Comparison of ENCODE assay signal across 14 cellular contexts in the genomic region with DNA sequence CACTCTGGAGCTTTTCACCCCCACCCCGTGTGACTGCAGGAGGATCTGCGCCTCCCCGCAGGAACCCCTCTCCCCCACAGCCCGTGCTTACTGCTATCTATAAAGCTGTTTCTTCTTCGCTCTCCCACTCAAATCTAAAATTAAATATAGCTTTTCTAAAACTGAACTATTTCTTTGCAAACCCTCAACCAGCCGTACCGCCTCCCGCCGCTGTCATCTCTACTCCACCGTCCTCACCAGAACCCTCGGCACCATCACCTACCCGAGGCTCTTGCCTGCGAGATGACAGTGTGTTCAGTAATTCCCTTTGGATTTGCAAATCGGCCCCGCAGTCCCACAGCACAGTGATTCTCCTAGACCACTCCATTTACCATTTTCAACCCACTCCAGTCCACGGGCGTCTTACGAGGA. TPM values are rescaled to one million over a fixed set of nuclear protein-coding genes. Genes with fewer than 3 reads are reported as not detected.
DNase-seq lines count a peak whose midpoint lies in the region; ATAC-seq and TF ChIP-seq lines count a peak whose summit lies in the region.
"Had no signal": no experiment of that assay in that cellular context is flagged by ENCODE, and none has a peak within 500 bp of the region (broad histone marks: within the 10 kb centered on the region; RNA-seq: fewer than 3 reads in every experiment).

No MANE protein-coding gene starts in this region.

- POLR2A ChIA-PET in activated CD4-positive, alpha-beta memory T cell treated with anti-CD3 and anti-CD28 coated beads for 36 hours (lab: Charles Lee) = no interaction called here
- POLR2A ChIA-PET in activated CD4-positive, alpha-beta memory T cell treated with anti-CD3 and anti-CD28 coated beads, Interleukin-2, amount 10 ng/mL, durations not matched to agents 7 days and 5 days (lab: Charles Lee) = no interaction called here

- no peaks in the 10 kb centered on the region for H3K27me3 ChIP-seq in Peyer's patch
- H3K27me3 ChIP-seq: hepatocyte had no signal

- CTCF ChIA-PET in activated CD4-positive, alpha-beta memory T cell treated with anti-CD3 and anti-CD28 coated beads for 36 hours (lab: Charles Lee) = no interaction called here
- CTCF ChIA-PET in activated CD4-positive, alpha-beta memory T cell treated with anti-CD3 and anti-CD28 coated beads, Interleukin-2, amount 10 ng/mL, durations not matched to agents 7 days and 5 days (lab: Charles Lee) = no interaction called here

- peak; percentile 5 for DNase-seq in activated CD4-positive, alpha-beta memory T cell treated with anti-CD3 and anti-CD28 coated beads for 36 hours
- no peak for DNase-seq in activated CD4-positive, alpha-beta memory T cell treated with anti-CD3 and anti-CD28 coated beads, Interleukin-2, amount 10 ng/mL, durations not matched to agents 7 days and 5 days
- peak in 2 of 3 donors; percentile 12 to 21 for DNase-seq in Peyer's patch
- DNase-seq in left lobe of liver (ENCODE audit: low spot score) = peak; percentile 33
- DNase-seq in sciatic nerve (ENCODE audit: low spot score) = peak; percentile 33
- no peak for DNase-seq in CD14-positive monocyte (ENCODE audit: low spot score)
- DNase-seq in KG1 (lab: John Stamatoyannopoulos, UW) = no peak
- DNase-seq: effector memory CD4-positive, alpha-beta T cell; NCI-H1930; NCI-H510A treated with DMSO at 0.1 percent for 48 hours had no signal

- peaks cover 0 to 14% (median under 1%) of the 10 kb centered on the region in 4 donors for H3K4me1 ChIP-seq in Peyer's patch

- no peak overlapping the region for H3K27ac ChIP-seq in Peyer's patch
- H3K27ac ChIP-seq: A549, hepatocyte had no signal

- no peak overlapping the region for H3K4me3 ChIP-seq in Peyer's patch
- H3K4me3 ChIP-seq: A549, hepatocyte had no signal

- no peak for TF ChIP-seq POLR2A in Peyer's patch (IDR thresholded peaks at IDR 0.05)

- H3K9me3 ChIP-seq in Peyer's patch = no peaks in the 10 kb centered on the region
- H3K9me3 ChIP-seq: A549 had no signal

- H3K36me3 Mint-ChIP-seq in activated CD4-positive, alpha-beta memory T cell treated with anti-CD3 and anti-CD28 coated beads for 36 hours = peaks cover 8% of the 10 kb centered on the region
- peaks cover 5% of the 10 kb centered on the region for H3K36me3 Mint-ChIP-seq in activated CD4-positive, alpha-beta memory T cell treated with anti-CD3 and anti-CD28 coated beads, Interleukin-2, amount 10 ng/mL, durations not matched to agents 7 days and 5 days (ENCODE audit: low read depth)
- H3K36me3 Mint-ChIP-seq in CD14-positive monocyte = peaks cover 58 to 75% of the 10 kb centered on the region in 2 donors

- no peak overlapping the region for H3K27ac Mint-ChIP-seq in activated CD4-positive, alpha-beta memory T cell treated with anti-CD3 and anti-CD28 coated beads for 36 hours
- no peak overlapping the region for H3K27ac Mint-ChIP-seq in activated CD4-positive, alpha-beta memory T cell treated with anti-CD3 and anti-CD28 coated beads, Interleukin-2, amount 10 ng/mL, durations not matched to agents 7 days and 5 days
- H3K27ac Mint-ChIP-seq in CD14-positive monocyte = peak overlapping the region in 2 of 7 donors; percentile 55 to 59
- H3K27ac Mint-ChIP-seq: CD4-positive, alpha-beta T cell had no signal

- ATAC-seq in left lobe of liver (no peak), sciatic nerve (no peak), HG03135 (IDR thresholded peaks at IDR 0.05; ENCODE audit: unreplicated experiment) (no peak)
- ATAC-seq: A549 had no signal

- H3K9me3 Mint-ChIP-seq in activated CD4-positive, alpha-beta memory T cell treated with anti-CD3 and anti-CD28 coated beads for 36 hours = no peaks in the 10 kb centered on the region
- no peaks in the 10 kb centered on the region for H3K9me3 Mint-ChIP-seq in activated CD4-positive, alpha-beta memory T cell treated with anti-CD3 and anti-CD28 coated beads, Interleukin-2, amount 10 ng/mL, durations not matched to agents 7 days and 5 days
- H3K9me3 Mint-ChIP-seq in CD14-positive monocyte = peaks cover 0 to 2% (median 0%) of the 10 kb centered on the region in 7 donors
- H3K9me3 Mint-ChIP-seq: CD4-positive, alpha-beta T cell had no signal

- intact Hi-C loops in activated CD4-positive, alpha-beta memory T cell treated with anti-CD3 and anti-CD28 coated beads for 36 hours (cut with micrococcal nuclease) = no loop called here
- intact Hi-C loops in sciatic nerve (cut with DNase I) = no loop called here
- intact Hi-C loops in CD14-positive monocyte (cut with micrococcal nuclease) = loop anchor here in 1 of 2 donors (10.0 kb wide), 1 partner anchor 55 kb away; no protein-coding TSS in a partner anchor

- peaks cover 17% of the 10 kb centered on the region for H3K4me1 Mint-ChIP-seq in activated CD4-positive, alpha-beta memory T cell treated with anti-CD3 and anti-CD28 coated beads for 36 hours (ENCODE audit: low read depth)
- no peaks in the 10 kb centered on the region for H3K4me1 Mint-ChIP-seq in activated CD4-positive, alpha-beta memory T cell treated with anti-CD3 and anti-CD28 coated beads, Interleukin-2, amount 10 ng/mL, durations not matched to agents 7 days and 5 days
- H3K4me1 Mint-ChIP-seq in CD14-positive monocyte = peaks cover 55% of the 10 kb centered on the region

- TF ChIP-seq CTCF in Peyer's patch (IDR thresholded peaks at IDR 0.05) (no peak), CD14-positive monocyte (IDR thresholded peaks at IDR 0.05) (no peak)

- H3K4me3 Mint-ChIP-seq in activated CD4-positive, alpha-beta memory T cell treated with anti-CD3 and anti-CD28 coated beads for 36 hours = no peak overlapping the region
- no peak overlapping the region for H3K4me3 Mint-ChIP-seq in activated CD4-positive, alpha-beta memory T cell treated with anti-CD3 and anti-CD28 coated beads, Interleukin-2, amount 10 ng/mL, durations not matched to agents 7 days and 5 days
- no peak overlapping the region for H3K4me3 Mint-ChIP-seq in CD14-positive monocyte
- H3K4me3 Mint-ChIP-seq: CD4-positive, alpha-beta T cell had no signal

- no peaks in the 10 kb centered on the region for H3K27me3 Mint-ChIP-seq in activated CD4-positive, alpha-beta memory T cell treated with anti-CD3 and anti-CD28 coated beads for 36 hours
- H3K27me3 Mint-ChIP-seq in activated CD4-positive, alpha-beta memory T cell treated with anti-CD3 and anti-CD28 coated beads, Interleukin-2, amount 10 ng/mL, durations not matched to agents 7 days and 5 days = no peaks in the 10 kb centered on the region
- H3K27me3 Mint-ChIP-seq in CD14-positive monocyte (ENCODE audit: low read depth in 3 of 3) = peaks cover 0 to 5% (median 0%) of the 10 kb centered on the region in 3 donors
- H3K27me3 Mint-ChIP-seq: CD4-positive, alpha-beta T cell had no signal

- no peaks in the 10 kb centered on the region for H3K36me3 ChIP-seq in Peyer's patch

RNA-seq across cellular contexts. Expression of a gene that starts 13.6 kb away (rescaled TPM):
- 10 to 100 TPM; 48.4 to 51.4 TPM for total RNA-seq in activated CD4-positive, alpha-beta memory T cell treated with anti-CD3 and anti-CD28 coated beads for 36 hours
- total RNA-seq in activated CD4-positive, alpha-beta memory T cell treated with anti-CD3 and anti-CD28 coated beads, Interleukin-2, amount 10 ng/mL, durations not matched to agents 7 days and 5 days = 10 to 100 TPM; 68.7 to 71.4 TPM
- 10 to 100 TPM in 3 of 4 donors, 1 to 10 TPM in 1; 8.8 to 59.4 (median 28.5) TPM for total RNA-seq in Peyer's patch
- 8.9 TPM for total RNA-seq in left lobe of liver
- 44.4 TPM for total RNA-seq in sciatic nerve
- polyA plus RNA-seq in CD14-positive monocyte = 10 to 100 TPM; 34.1 to 34.8 TPM

Comparison
In these comparisons a context has a peak if more than half of its experiments do, and no peak if none do; other contexts are left out.
1. DNase-seq: peak in activated CD4-positive, alpha-beta memory T cell treated with anti-CD3 and anti-CD28 coated beads for 36 hours (single experiment), Peyer's patch (2 of 3), left lobe of liver (single experiment) and sciatic nerve (single experiment); none in activated CD4-positive, alpha-beta memory T cell treated with anti-CD3 and anti-CD28 coated beads, Interleukin-2, amount 10 ng/mL, durations not matched to agents 7 days and 5 days (single experiment), CD14-positive monocyte (single experiment) and KG1 (single experiment).